1 cellular context compared by ENCODE assay signal in genomic region chr2:112317303-112318158, GRCh38.
TF ChIP-seq lines count a peak whose summit lies in the region.

No MANE protein-coding gene starts in this region.

TF ChIP-seq in HepG2, 621 proteins besides CTCF, POLR2A, EP300 and RAD21 (continued from another document and continues in another):
- TF ChIP-seq FOXP4 (CRISPR knock-in tag; IDR thresholded peaks at IDR 0.05) (0 out of 2 replicates have a peak, but pooled peaks have one; percentile 30), ZBTB40 (IDR thresholded peaks at IDR 0.05) (no peak), ZBTB40 (CRISPR knock-in tag; IDR thresholded peaks at IDR 0.05) (no peak), TBL1XR1 (IDR thresholded peaks at IDR 0.05; ENCODE audit: borderline replicate concordance, low read length, partially characterized antibody) (peak; percentile 79), ZNF841 (CRISPR knock-in tag; IDR thresholded peaks at IDR 0.05; ENCODE audit: borderline replicate concordance) (no peak), KLF9 (CRISPR knock-in tag; IDR thresholded peaks at IDR 0.05; ENCODE audit: low read depth) (peak; percentile 77; the same call in 1 of the 2 replicates), ZNF251 (CRISPR knock-in tag; IDR thresholded peaks at IDR 0.05) (no peak), GFI1 (CRISPR knock-in tag; IDR thresholded peaks at IDR 0.05; ENCODE audit: borderline replicate concordance) (peak; percentile 78), ZBED4 (CRISPR knock-in tag; IDR thresholded peaks at IDR 0.05; ENCODE audit: borderline replicate concordance) (no peak), ZNF597 (CRISPR knock-in tag; IDR thresholded peaks at IDR 0.05) (no peak), NFIB (CRISPR knock-in tag; IDR thresholded peaks at IDR 0.05; ENCODE audit: borderline replicate concordance) (no peak), NFE2L2 (IDR thresholded peaks at IDR 0.05; ENCODE audit: low read length) (no peak), THAP11 (CRISPR knock-in tag; IDR thresholded peaks at IDR 0.05) (peak; percentile 23; the same call in 1 of the 2 replicates), KIAA2018 (CRISPR knock-in tag; IDR thresholded peaks at IDR 0.05; ENCODE audit: borderline replicate concordance) (0 out of 2 replicates have a peak, but pooled peaks have one; percentile 24)
- TF ChIP-seq, protein P1, sequence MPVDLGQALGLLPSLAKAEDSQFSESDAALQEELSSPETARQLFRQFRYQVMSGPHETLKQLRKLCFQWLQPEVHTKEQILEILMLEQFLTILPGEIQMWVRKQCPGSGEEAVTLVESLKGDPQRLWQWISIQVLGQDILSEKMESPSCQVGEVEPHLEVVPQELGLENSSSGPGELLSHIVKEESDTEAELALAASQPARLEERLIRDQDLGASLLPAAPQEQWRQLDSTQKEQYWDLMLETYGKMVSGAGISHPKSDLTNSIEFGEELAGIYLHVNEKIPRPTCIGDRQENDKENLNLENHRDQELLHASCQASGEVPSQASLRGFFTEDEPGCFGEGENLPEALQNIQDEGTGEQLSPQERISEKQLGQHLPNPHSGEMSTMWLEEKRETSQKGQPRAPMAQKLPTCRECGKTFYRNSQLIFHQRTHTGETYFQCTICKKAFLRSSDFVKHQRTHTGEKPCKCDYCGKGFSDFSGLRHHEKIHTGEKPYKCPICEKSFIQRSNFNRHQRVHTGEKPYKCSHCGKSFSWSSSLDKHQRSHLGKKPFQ (CRISPR knock-in tag; IDR thresholded peaks at IDR 0.05; ENCODE audit: insufficient replicate concordance), result peak; percentile 73
- TF ChIP-seq, protein P2, sequence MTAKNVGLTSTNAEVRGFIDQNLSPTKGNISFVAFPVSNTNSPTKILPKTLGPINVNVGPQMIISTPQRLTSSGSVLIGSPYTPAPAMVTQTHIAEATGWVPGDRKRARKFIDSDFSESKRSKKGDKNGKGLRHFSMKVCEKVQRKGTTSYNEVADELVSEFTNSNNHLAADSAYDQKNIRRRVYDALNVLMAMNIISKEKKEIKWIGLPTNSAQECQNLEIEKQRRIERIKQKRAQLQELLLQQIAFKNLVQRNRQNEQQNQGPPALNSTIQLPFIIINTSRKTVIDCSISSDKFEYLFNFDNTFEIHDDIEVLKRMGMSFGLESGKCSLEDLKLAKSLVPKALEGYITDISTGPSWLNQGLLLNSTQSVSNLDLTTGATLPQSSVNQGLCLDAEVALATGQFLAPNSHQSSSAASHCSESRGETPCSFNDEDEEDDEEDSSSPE (CRISPR knock-in tag; IDR thresholded peaks at IDR 0.05), result no peak
- TF ChIP-seq, protein P3, sequence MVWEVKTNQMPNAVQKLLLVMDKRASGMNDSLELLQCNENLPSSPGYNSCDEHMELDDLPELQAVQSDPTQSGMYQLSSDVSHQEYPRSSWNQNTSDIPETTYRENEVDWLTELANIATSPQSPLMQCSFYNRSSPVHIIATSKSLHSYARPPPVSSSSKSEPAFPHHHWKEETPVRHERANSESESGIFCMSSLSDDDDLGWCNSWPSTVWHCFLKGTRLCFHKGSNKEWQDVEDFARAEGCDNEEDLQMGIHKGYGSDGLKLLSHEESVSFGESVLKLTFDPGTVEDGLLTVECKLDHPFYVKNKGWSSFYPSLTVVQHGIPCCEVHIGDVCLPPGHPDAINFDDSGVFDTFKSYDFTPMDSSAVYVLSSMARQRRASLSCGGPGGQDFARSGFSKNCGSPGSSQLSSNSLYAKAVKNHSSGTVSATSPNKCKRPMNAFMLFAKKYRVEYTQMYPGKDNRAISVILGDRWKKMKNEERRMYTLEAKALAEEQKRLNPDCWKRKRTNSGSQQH (CRISPR knock-in tag; IDR thresholded peaks at IDR 0.05; ENCODE audit: low read depth), result no peak
